ENCODE assay signal across 8 cellular contexts in the genomic region with DNA sequence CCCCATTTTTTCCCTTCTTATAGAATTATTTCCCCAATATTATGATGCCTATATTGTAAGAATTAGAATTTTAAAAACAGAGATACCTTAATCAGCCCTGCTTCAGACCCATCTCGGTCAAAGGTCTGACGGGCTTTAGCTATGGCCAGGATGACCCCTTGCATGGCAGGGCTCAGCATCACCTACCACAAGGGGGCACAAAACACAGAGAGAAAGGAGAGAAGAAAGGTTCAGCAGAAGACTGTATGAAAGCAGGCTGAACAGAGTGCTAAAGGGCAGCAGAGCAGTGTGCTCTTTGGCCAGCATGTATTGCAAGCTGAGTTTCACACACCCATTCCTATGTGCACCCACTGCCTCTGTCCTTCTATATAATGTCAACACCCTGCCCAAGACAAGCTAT. TPM values are rescaled to one million over a fixed set of nuclear protein-coding genes. Genes with fewer than 3 reads are reported as not detected.
A peak's percentile ranks its signal among the peaks of the same experiment; 100 is the strongest.
DNase-seq lines count a peak whose midpoint lies in the region; ATAC-seq and TF ChIP-seq lines count a peak whose summit lies in the region.

No MANE protein-coding gene starts in this region.

- no peaks in the 10 kb centered on the region for H3K4me1 Mint-ChIP-seq in CD8-positive, alpha-beta memory T cell

- no peak overlapping the region for H3K4me3 Mint-ChIP-seq in CD8-positive, alpha-beta memory T cell

- no peaks in the 10 kb centered on the region for H3K9me3 ChIP-seq in AG04450 (ENCODE audit: control insufficient read depth, insufficient read depth, low read length)
- H3K9me3 ChIP-seq in CD8-positive, alpha-beta memory T cell (ENCODE audit: low read length), result no peaks in the 10 kb centered on the region

- H3K36me3 Mint-ChIP-seq in CD8-positive, alpha-beta memory T cell, result peaks cover 3 to 85% (median 33%) of the 10 kb centered on the region in 3 donors

- no peaks in the 10 kb centered on the region for H3K27me3 Mint-ChIP-seq in CD8-positive, alpha-beta memory T cell

- ATAC-seq in HG03139 (IDR thresholded peaks at IDR 0.05; ENCODE audit: unreplicated experiment), result no peak

- in situ Hi-C loops in brain microvascular endothelial cell (cut with HindIII; ENCODE audit: low pct_ligation_motif_present, low sequenced_read_pairs), result no loop called here

- H3K4me1 ChIP-seq in CD8-positive, alpha-beta memory T cell (ENCODE audit: insufficient read depth, low read length), result no peaks in the 10 kb centered on the region

- CTCF ChIA-PET in AG04450 (lab: Charles Lee), result interaction anchor here (0.7 to 3.4 kb wide), 9 partner anchors 10 to 458 kb away, joined by 3 to 30 read pairs (median 3); no protein-coding TSS in a partner anchor
- CTCF ChIA-PET in CD8-positive, alpha-beta memory T cell (lab: Charles Lee), result interaction anchor here (1.2 to 2.3 kb wide), 4 partner anchors 10 to 457 kb away, joined by 3 to 8 read pairs (median 4); no protein-coding TSS in a partner anchor

- peak; percentile 52 for TF ChIP-seq CTCF in AG04450 (IDR thresholded peaks at IDR 0.05; ENCODE audit: low read depth, low read length)
- TF ChIP-seq CTCF in GM12874 (IDR thresholded peaks at IDR 0.05; ENCODE audit: insufficient read depth, low read depth, low read length), result peak; percentile 64
- peak; percentile 75 for TF ChIP-seq CTCF in brain microvascular endothelial cell (IDR thresholded peaks at IDR 0.05; ENCODE audit: low read depth, low read length, missing control alignments)

- H3K27me3 ChIP-seq in AG04450 (ENCODE audit: control insufficient read depth, insufficient read depth, low read length) (no peaks in the 10 kb centered on the region), brain microvascular endothelial cell (replicated peaks) (no peaks in the 10 kb centered on the region)
- no peaks in the 10 kb centered on the region for H3K27me3 ChIP-seq in CD8-positive, alpha-beta memory T cell (ENCODE audit: insufficient read depth, low read length, poor library complexity, severe bottlenecking)

- no peak overlapping the region for H3K4me3 ChIP-seq in AG04450 (ENCODE audit: low read depth, low read length)
- H3K4me3 ChIP-seq in brain microvascular endothelial cell (ENCODE audit: low read depth, low read length), result no peak overlapping the region
- H3K4me3 ChIP-seq in CD8-positive, alpha-beta memory T cell (ENCODE audit: low read length), result no peak overlapping the region

- peak overlapping the region in 2 of 8 donors; percentile 34 to 66 for H3K27ac Mint-ChIP-seq in CD8-positive, alpha-beta memory T cell

- no peaks in the 10 kb centered on the region for H3K9me3 Mint-ChIP-seq in CD8-positive, alpha-beta memory T cell

- POLR2A ChIA-PET in AG04450 (lab: Yijun Ruan, JAX), result no interaction called here
- POLR2A ChIA-PET in CD8-positive, alpha-beta memory T cell (lab: Charles Lee), result no interaction called here

- H3K36me3 ChIP-seq in brain microvascular endothelial cell (replicated peaks), result peaks cover 7% of the 10 kb centered on the region
- peaks cover 34% of the 10 kb centered on the region for H3K36me3 ChIP-seq in CD8-positive, alpha-beta memory T cell (ENCODE audit: insufficient read depth, low read length)

- H3K27ac ChIP-seq in AG04450 (ENCODE audit: low read depth, low read length), result no peak overlapping the region
- H3K27ac ChIP-seq in brain microvascular endothelial cell, result no peak overlapping the region
- H3K27ac ChIP-seq in CD8-positive, alpha-beta memory T cell (ENCODE audit: low read depth, low read length), result no peak overlapping the region

- DNase-seq in AG04450 (ENCODE audit: low read depth, low spot score) (no peak), NCI-H146 treated with DMSO at 0.1 percent for 48 hours (lab: John Stamatoyannopoulos, UW; ENCODE audit: unreplicated experiment) (peak; percentile 37), brain microvascular endothelial cell (peak; percentile 22), medulla oblongata (ENCODE audit: extremely low spot score) (peak; percentile 6), amygdala (lab: John Stamatoyannopoulos, UW) (no peak)
- no peak for DNase-seq in CD8-positive, alpha-beta memory T cell

RNA-seq across cellular contexts. Expression of gene CLDN25, which starts 26.8 kb away (rescaled TPM):
- not detected in 2 replicates for polyA plus RNA-seq in AG04450 (2011; rRNA removed)
- not detected in 2 replicates for polyA minus RNA-seq in AG04450 (2011; rRNA and poly(A)+ RNA removed)
- not detected for total RNA-seq in CD8-positive, alpha-beta memory T cell
- not detected for polyA plus RNA-seq in CD8-positive, alpha-beta memory T cell

RNA-seq across cellular contexts. Expression of gene ZW10, which starts 32.9 kb away (rescaled TPM):
- polyA plus RNA-seq in AG04450 (2011; rRNA removed), result 12.5 and 14.9 TPM in 2 replicates
- 9.1 and 17.1 TPM in 2 replicates for polyA minus RNA-seq in AG04450 (2011; rRNA and poly(A)+ RNA removed)
- 10 to 100 TPM; 21.3 to 24.7 TPM for total RNA-seq in CD8-positive, alpha-beta memory T cell
- 15.5 TPM for polyA plus RNA-seq in CD8-positive, alpha-beta memory T cell

Comparison
In these comparisons a context has a peak if more than half of its experiments do, and no peak if none do; other contexts are left out.
1. DNase-seq: peak in NCI-H146 treated with DMSO at 0.1 percent for 48 hours (single experiment), brain microvascular endothelial cell (single experiment) and medulla oblongata (single experiment); none in AG04450 (single experiment), amygdala (0 of 56) and CD8-positive, alpha-beta memory T cell (0 of 5).
2. Peak in every context shown above with its lines, with median percentiles within 50 percentile points of each other: CTCF ChIP-seq.